ENCODE assay signal across 9 cellular contexts in the genomic region with DNA sequence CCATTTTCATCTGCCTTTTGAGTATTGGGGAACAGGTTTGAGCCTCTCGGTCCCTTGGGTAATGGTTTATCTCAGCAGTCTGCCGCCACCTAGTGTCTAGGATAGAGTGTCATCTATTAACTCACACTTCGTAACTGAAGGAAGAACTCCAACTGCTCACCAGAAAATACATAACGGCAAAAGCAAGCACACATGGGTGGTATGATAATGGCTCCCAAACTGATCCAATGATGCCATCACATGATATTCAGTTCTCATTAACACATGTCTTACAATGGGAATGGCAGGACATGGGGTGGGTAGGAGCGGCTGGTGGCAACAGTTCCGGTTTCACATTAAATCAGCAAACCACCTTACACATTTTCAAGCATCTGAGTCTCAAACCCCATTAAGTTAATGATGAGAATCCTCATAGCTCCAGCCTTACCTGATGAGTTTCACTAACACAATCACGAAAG.
DNase-seq lines count a peak whose midpoint lies in the region; FAIRE-seq and TF ChIP-seq lines count a peak whose summit lies in the region.
"Had no signal": no experiment of that assay in that cellular context is flagged by ENCODE, and none has a peak within 500 bp of the region (broad histone marks: within the 10 kb centered on the region; RNA-seq: fewer than 3 reads in every experiment).

No MANE protein-coding gene starts in this region.

- POLR2A ChIA-PET in MCF 10A (lab: Yijun Ruan, JAX): interaction anchor here (1.2 to 9.3 kb wide), 2 partner anchors 34 to 316 kb away, joined by 5 to 116 read pairs; a partner anchor contains a TSS

- H3K4me2 ChIP-seq in MM.1S (ENCODE audit: low read depth, low read length): peak overlapping the region; percentile 64; the same call in 1 of the 2 replicates
- H3K4me2 ChIP-seq: BLaER1 had no signal

- no peaks in the 10 kb centered on the region for H3K36me3 Mint-ChIP-seq in MCF 10A (ENCODE audit: insufficient read depth, unreplicated experiment)

- no peaks in the 10 kb centered on the region for H3K27me3 Mint-ChIP-seq in MCF 10A (ENCODE audit: insufficient read depth, unreplicated experiment)

- H3K27ac Mint-ChIP-seq in MCF 10A (ENCODE audit: low read depth, unreplicated experiment): no peak overlapping the region

- TF ChIP-seq CTCF in MM.1S (IDR thresholded peaks at IDR 0.05; ENCODE audit: low read length) (peak; percentile 81), MCF 10A (IDR thresholded peaks at IDR 0.05; ENCODE audit: unreplicated experiment) (peak; percentile 69)

- CTCF ChIA-PET in MCF 10A (lab: Yijun Ruan, JAX): interaction anchor here (0.6 to 11.8 kb wide), 33 partner anchors 13 to 954 kb away, joined by 3 to 197 read pairs (median 4); a partner anchor contains a TSS

- H3K9me3 Mint-ChIP-seq in MCF 10A (ENCODE audit: unreplicated experiment): no peaks in the 10 kb centered on the region

- peaks cover 21% of the 10 kb centered on the region for H3F3A ChIP-seq in MM.1S (ENCODE audit: insufficient read depth, low read length)

- peaks cover 33% of the 10 kb centered on the region for H3K4me1 ChIP-seq in MM.1S (ENCODE audit: low read length)

- H3K4me3 Mint-ChIP-seq in MCF 10A (ENCODE audit: unreplicated experiment): no peak overlapping the region

- intact Hi-C loops in MCF 10A (cut with micrococcal nuclease): loop anchor here (1.0 to 2.0 kb wide), 5 partner anchors 210 to 1021 kb away; no protein-coding TSS in a partner anchor

- H3K27ac ChIP-seq in MM.1S (ENCODE audit: low read length): no peak overlapping the region
- H3K27ac ChIP-seq: BLaER1 had no signal

- no peaks in the 10 kb centered on the region for H3K27me3 ChIP-seq in MM.1S (replicated peaks; ENCODE audit: insufficient read depth, low read length)
- H3K27me3 ChIP-seq: BLaER1 had no signal

- peak overlapping the region; percentile 40 for H2AFZ ChIP-seq in MM.1S (ENCODE audit: low read length)

- no peak for TF ChIP-seq POLR2A in H54 (IDR thresholded peaks at IDR 0.05; ENCODE audit: low read depth, low read length)

- peak overlapping the region; percentile 56; the same call in 1 of the 2 replicates for H3K4me3 ChIP-seq in MM.1S (ENCODE audit: low read length)
- H3K4me3 ChIP-seq: BLaER1 had no signal

- DNase-seq in DMS79 treated with DMSO at 0.1 percent for 48 hours (lab: John Stamatoyannopoulos, UW) (peak; percentile 15), DMS79 (lab: John Stamatoyannopoulos, UW) (no peak), H54 (ENCODE audit: insufficient read length, low spot score) (no peak), MM.1S (peak; percentile 81), SK-MEL-5 (ENCODE audit: low read depth, low spot score) (peak; percentile 82), MCF 10A (ENCODE audit: unreplicated experiment) (peak; percentile 80), kidney tubule cell (ENCODE audit: low spot score) (peak; percentile 79)
- DNase-seq in stimulated activated CD4-positive, alpha-beta T cell treated with anti-CD3 and anti-CD28 coated beads, TNF-alpha, amount 100 ng/mL, for 1 hour (ENCODE audit: low read depth in 3 of 3, low spot score in 1 of 3): peak in 2 of 3 donors; percentile 2 to 5

- H4K20me1 ChIP-seq in MM.1S (ENCODE audit: insufficient read depth, low read length): no peaks in the 10 kb centered on the region
- H4K20me1 ChIP-seq: BLaER1 had no signal

- H3K9ac ChIP-seq in MM.1S (ENCODE audit: low read length): peak overlapping the region; percentile 20; the same call in 1 of the 2 replicates
- H3K9ac ChIP-seq: BLaER1 had no signal

- no peaks in the 10 kb centered on the region for H3K36me3 ChIP-seq in MM.1S (replicated peaks; ENCODE audit: insufficient read depth, low read length)
- H3K36me3 ChIP-seq: BLaER1 had no signal

- H3K9me3 ChIP-seq in MM.1S (replicated peaks; ENCODE audit: insufficient read depth, low read length): no peaks in the 10 kb centered on the region
- H3K9me3 ChIP-seq: BLaER1 had no signal

- no TSS peak for BruUV-seq in MCF 10A (replicated peaks; lab: Mats Ljungman, UMichigan)

- no peaks in the 10 kb centered on the region for H3K79me2 ChIP-seq in MM.1S (ENCODE audit: low read length)

- in situ Hi-C loops in SK-MEL-5 (cut with HindIII; ENCODE audit: low pct_unique_long_range_greater_than_20kb, low sequenced_read_pairs): no loop called here

- H3K4me1 Mint-ChIP-seq in MCF 10A (ENCODE audit: insufficient read depth, unreplicated experiment): peaks cover 30% of the 10 kb centered on the region

- no peaks in the 10 kb centered on the region for H3K9me2 ChIP-seq in MM.1S (replicated peaks; ENCODE audit: insufficient read depth, low read length)

- FAIRE-seq in H54 (lab: Jason Lieb, UNC): peak; percentile 96

Comparison
In these comparisons a context has a peak if more than half of its experiments do, and no peak if none do; other contexts are left out.
1. DNase-seq: peak in DMS79 treated with DMSO at 0.1 percent for 48 hours (single experiment), MM.1S (single experiment), SK-MEL-5 (single experiment), MCF 10A (single experiment), kidney tubule cell (single experiment) and stimulated activated CD4-positive, alpha-beta T cell treated with anti-CD3 and anti-CD28 coated beads, TNF-alpha, amount 100 ng/mL, for 1 hour (2 of 3); none in DMS79 (single experiment) and H54 (single experiment).